ENCODE assay signal across 31 cellular contexts in the genomic region with DNA sequence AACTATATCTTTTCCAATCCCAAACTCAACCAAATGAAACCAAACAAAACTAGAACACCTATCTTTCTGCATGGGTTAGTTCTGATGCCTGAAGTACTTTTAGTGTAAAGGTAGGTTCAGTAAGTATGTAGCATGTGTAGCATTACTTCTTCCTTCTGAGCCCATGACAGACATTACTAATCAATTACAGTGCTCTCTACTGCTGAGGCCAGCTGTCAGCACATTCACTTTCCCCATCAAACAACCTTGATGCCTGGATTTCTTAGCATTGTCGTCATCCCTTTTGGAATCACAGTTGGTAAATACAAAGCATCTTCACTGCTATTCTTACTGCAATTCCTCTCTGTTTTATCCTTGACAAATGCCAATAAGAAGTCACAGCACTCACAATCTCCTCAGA.
DNase-seq lines count a peak whose midpoint lies in the region; ATAC-seq, FAIRE-seq and TF ChIP-seq lines count a peak whose summit lies in the region.
"Had no signal": no experiment of that assay in that cellular context is flagged by ENCODE, and none has a peak within 500 bp of the region (broad histone marks: within the 10 kb centered on the region; RNA-seq: fewer than 3 reads in every experiment).

No MANE protein-coding gene starts in this region.

- no peak overlapping the region for H3K9ac ChIP-seq in GM12878 (ENCODE audit: control insufficient read depth, insufficient read depth, low read length)
- H3K9ac ChIP-seq: BLaER1 treated with 17β-estradiol and CSF1 and Interleukin-3, amounts not matched to agents 10 nM and 100 nM; GM23248 had no signal

- TF ChIP-seq RAD21 in GM12878 (IDR thresholded peaks at IDR 0.05; ENCODE audit: insufficient read depth, low read depth, low read length) = no peak

- H3K36me3 ChIP-seq in GM12878 (ENCODE audit: control insufficient read depth in 2 of 2, insufficient read depth in 2 of 2, low read length in 1 of 2) = no peaks in the 10 kb centered on the region
- H3K36me3 ChIP-seq: HAP-1, MG63, SJCRH30 had no signal

- no TSS peak for BruUV-seq in GM12878 (replicated peaks; lab: Mats Ljungman, UMichigan)

- no peaks in the 10 kb centered on the region for H3K9me3 ChIP-seq in GM12878 (replicated peaks; ENCODE audit: control insufficient read depth, insufficient read depth, low read length)
- H3K9me3 ChIP-seq: Caco-2, HAP-1, MG63, SJCRH30 had no signal

- POLR2A ChIA-PET in GM12878 (lab: Charles Lee) = no interaction called here

- peak; percentile 40 for ATAC-seq in GM18868 (IDR thresholded peaks at IDR 0.05; ENCODE audit: unreplicated experiment)
- ATAC-seq in GM12878 = no peak

- no peak overlapping the region for H2AFZ ChIP-seq in GM12878 (ENCODE audit: control insufficient read depth, low read depth, low read length)
- H2AFZ ChIP-seq: GM23248 had no signal

- CTCF ChIA-PET in GM12878 (lab: Yijun Ruan, JAX) = no interaction called here

- intact Hi-C loops in GM12878 (cut with micrococcal nuclease; ENCODE audit: unreplicated experiment) = no loop called here

- no peak overlapping the region for H3K27ac ChIP-seq in GM12878 (ENCODE audit: control insufficient read depth, insufficient read depth)
- H3K27ac ChIP-seq: 22Rv1; BLaER1 treated with 17β-estradiol and CSF1 and Interleukin-3, amounts not matched to agents 10 nM and 100 nM; GM23248; SJCRH30 had no signal

- 89% methylated on average over 1 of the region's 1 CpG for WGBS in GM12878 (ENCODE audit: insufficient coverage, insufficient replicate concordance, low lambda C conversion rate, missing lambda C conversion rate)

- no peaks in the 10 kb centered on the region for H4K20me1 ChIP-seq in GM12878 (ENCODE audit: control insufficient read depth, insufficient read depth)
- H4K20me1 ChIP-seq: BLaER1 treated with 17β-estradiol and CSF1 and Interleukin-3, amounts not matched to agents 10 nM and 100 nM had no signal

- RAD21 ChIA-PET in GM12878 (lab: Charles Lee; ENCODE audit: unreplicated experiment) = no interaction called here

- H3K4me2 ChIP-seq in GM12878 (ENCODE audit: control insufficient read depth, insufficient read depth) = no peak overlapping the region
- H3K4me2 ChIP-seq: BLaER1 treated with 17β-estradiol and CSF1 and Interleukin-3, amounts not matched to agents 10 nM and 100 nM had no signal

- no peaks in the 10 kb centered on the region for H3K27me3 ChIP-seq in GM12878 (replicated peaks in 1 of 2; ENCODE audit: control insufficient read depth in 2 of 2, insufficient read depth in 2 of 2, low read length in 1 of 2)
- H3K27me3 ChIP-seq: BLaER1 treated with 17β-estradiol and CSF1 and Interleukin-3, amounts not matched to agents 10 nM and 100 nM; MG63 had no signal

- DNase-seq in DMS 273 (lab: John Stamatoyannopoulos, UW; ENCODE audit: unreplicated experiment) (peak; percentile 3), DMS 273 treated with DMSO at 0.1 percent for 48 hours (lab: John Stamatoyannopoulos, UW) (no peak), GM12878 (ENCODE audit: low read depth, low spot score) (no peak), kidney tubule cell (ENCODE audit: low spot score) (peak; percentile 26), KG1 (lab: John Stamatoyannopoulos, UW) (no peak), Kasumi-1 (lab: John Stamatoyannopoulos, UW) (no peak), GM13976 (ENCODE audit: low spot score) (no peak)
- DNase-seq: ACHN; Caco-2; CD4-positive, alpha-beta memory T cell; DMS153; EL; GF-D8; GM23248; IMR-90; Karpas-422; MG63; NCI-H1048; NCI-H1417 treated with DMSO at 0.1 percent for 48 hours; NCI-H187 treated with DMSO at 0.1 percent for 48 hours; NCI-H2107; NCI-H2227 treated with DMSO at 0.1 percent for 48 hours; NCI-H510A; SJCRH30; T-helper 1 cell had no signal

- no peak for TF ChIP-seq CTCF in GM12878 (IDR thresholded peaks at IDR 0.05 in 2 of 3, conservative IDR thresholded peaks at IDR 0.05 in 1 of 3; ENCODE audit: control insufficient read depth in 2 of 3, extremely low read depth in 1 of 3, insufficient read depth in 1 of 3, low read depth in 3 of 3, low read length in 3 of 3)
- TF ChIP-seq CTCF in GM13976 (IDR thresholded peaks at IDR 0.05; ENCODE audit: borderline replicate concordance, control extremely low read depth, extremely low read depth, insufficient read depth, missing control alignments) = no peak

- no peak for FAIRE-seq in GM12878 (lab: Jason Lieb, UNC)
- FAIRE-seq: HTR-8/SVneo, RCC 7860 had no signal

- no peak for TF ChIP-seq POLR2A in GM12878 (IDR thresholded peaks at IDR 0.05; ENCODE audit: low read depth, low read length)

- no peaks in the 10 kb centered on the region for H3K79me2 ChIP-seq in GM12878 (ENCODE audit: control insufficient read depth, insufficient read depth, low read length)

- H3K4me3 ChIP-seq in GM12878 = no peak overlapping the region
- H3K4me3 ChIP-seq: BLaER1 treated with 17β-estradiol and CSF1 and Interleukin-3, amounts not matched to agents 10 nM and 100 nM; GM23248; HAP-1; MG63; SJCRH30 had no signal

- no peaks in the 10 kb centered on the region for H3K4me1 ChIP-seq in GM12878 (ENCODE audit: control insufficient read depth, insufficient read depth, low read length)
- H3K4me1 ChIP-seq: BLaER1 treated with 17β-estradiol and CSF1 and Interleukin-3, amounts not matched to agents 10 nM and 100 nM; Caco-2; SJCRH30 had no signal

- SMC1A ChIA-PET in GM12878 (lab: Charles Lee; ENCODE audit: uncharacterized antibody, unreplicated experiment) = interaction anchor here (1.1 to 1.7 kb wide), 3 partner anchors 15 to 86 kb away, joined by 3 to 6 read pairs (median 3); no protein-coding TSS in a partner anchor

- TF ChIP-seq EP300 in GM12878 (IDR thresholded peaks at IDR 0.05; ENCODE audit: borderline replicate concordance in 1 of 2, control insufficient read depth in 1 of 2, low read depth in 2 of 2, low read length in 2 of 2) = no peak

- in situ Hi-C loops in GM12878 (cut with MboI) (no loop called here), GM13976 (cut with MboI; ENCODE audit: low sequenced_read_pairs, unreplicated experiment) (loop anchor here (25.0 kb wide), 1 partner anchor 1037 kb away; no protein-coding TSS in a partner anchor)

TF ChIP-seq in GM12878, 131 proteins besides CTCF, POLR2A, EP300 and RAD21:
- TF ChIP-seq TAF1 (IDR thresholded peaks at IDR 0.05; ENCODE audit: borderline replicate concordance, low read depth, low read length) = no peak
- TF ChIP-seq ZBED1 (IDR thresholded peaks at IDR 0.05; ENCODE audit: borderline replicate concordance) = no peak
- TF ChIP-seq SRF (IDR thresholded peaks at IDR 0.05; ENCODE audit: low read depth in 2 of 2, low read length in 2 of 2) = 0 out of 4 replicates have a peak, but pooled peaks of 1 of the 2 experiments have one; percentile 62
- TF ChIP-seq, protein P1, sequence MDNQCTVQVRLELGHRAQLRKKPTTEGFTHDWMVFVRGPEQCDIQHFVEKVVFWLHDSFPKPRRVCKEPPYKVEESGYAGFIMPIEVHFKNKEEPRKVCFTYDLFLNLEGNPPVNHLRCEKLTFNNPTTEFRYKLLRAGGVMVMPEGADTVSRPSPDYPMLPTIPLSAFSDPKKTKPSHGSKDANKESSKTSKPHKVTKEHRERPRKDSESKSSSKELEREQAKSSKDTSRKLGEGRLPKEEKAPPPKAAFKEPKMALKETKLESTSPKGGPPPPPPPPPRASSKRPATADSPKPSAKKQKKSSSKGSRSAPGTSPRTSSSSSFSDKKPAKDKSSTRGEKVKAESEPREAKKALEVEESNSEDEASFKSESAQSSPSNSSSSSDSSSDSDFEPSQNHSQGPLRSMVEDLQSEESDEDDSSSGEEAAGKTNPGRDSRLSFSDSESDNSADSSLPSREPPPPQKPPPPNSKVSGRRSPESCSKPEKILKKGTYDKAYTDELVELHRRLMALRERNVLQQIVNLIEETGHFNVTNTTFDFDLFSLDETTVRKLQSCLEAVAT (IDR thresholded peaks at IDR 0.05) = peak; percentile 64

Comparison
In these comparisons a context has a peak if more than half of its experiments do, and no peak if none do; other contexts are left out.
1. DNase-seq: peak in DMS 273 (single experiment) and kidney tubule cell (single experiment); none in DMS 273 treated with DMSO at 0.1 percent for 48 hours (single experiment), GM12878 (single experiment), KG1 (single experiment), Kasumi-1 (0 of 2) and GM13976 (single experiment).